Comparison of ENCODE assay signal across 2 cellular contexts in the genomic region with DNA sequence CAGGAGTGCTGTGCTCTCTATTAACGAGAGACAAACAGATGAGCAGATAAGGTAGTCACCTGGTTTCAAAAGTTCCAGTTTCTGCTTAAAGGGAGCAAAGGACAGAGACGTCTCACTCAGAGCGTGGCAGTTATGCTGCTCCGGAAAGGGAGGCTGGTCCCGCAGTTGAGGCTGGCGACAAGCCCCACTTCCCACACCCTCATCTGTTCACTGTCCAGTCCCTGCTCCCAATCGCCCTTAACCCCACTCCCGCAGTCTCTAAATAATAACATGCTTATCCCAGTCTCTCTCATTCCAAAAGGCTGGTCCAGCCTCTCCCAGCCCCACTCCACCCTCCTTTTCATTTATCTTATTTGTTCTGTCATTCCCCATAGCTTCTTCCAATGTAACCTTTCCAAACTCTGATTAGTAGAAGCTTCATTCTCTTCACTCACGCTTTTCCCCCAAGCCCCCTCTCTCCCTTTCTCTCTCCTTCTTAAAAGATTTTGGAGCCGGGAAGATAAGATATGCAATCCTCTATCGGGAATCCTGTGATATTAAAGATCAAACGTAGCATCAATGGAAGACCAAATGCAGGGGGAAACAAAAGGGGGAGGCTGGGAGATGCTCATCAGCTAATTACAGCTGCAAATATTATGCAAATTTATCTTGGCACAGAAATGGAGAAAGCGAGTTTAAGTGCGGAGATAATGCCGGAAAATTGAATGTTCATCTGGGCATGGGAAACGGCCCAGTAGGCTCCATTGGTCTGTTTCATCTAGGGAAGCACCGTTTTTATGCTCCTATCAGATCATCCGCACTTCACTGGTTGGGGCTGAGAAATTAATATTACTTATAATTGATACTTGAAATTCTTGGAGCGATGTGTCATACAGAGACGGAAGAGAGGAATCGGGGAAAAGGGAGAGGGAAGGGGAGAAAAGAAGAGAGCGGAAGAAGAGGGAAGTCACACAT.
TF ChIP-seq lines count a peak whose summit lies in the region.

No MANE protein-coding gene starts in this region.

TF ChIP-seq in GM12878, 131 proteins besides CTCF, POLR2A, EP300 and RAD21:
- TF ChIP-seq HDAC2 (IDR thresholded peaks at IDR 0.05) (no peak), SUZ12 (IDR thresholded peaks at IDR 0.05; ENCODE audit: unreplicated experiment) (peak; percentile 0)

TF ChIP-seq in WTC11, 78 proteins besides CTCF, POLR2A, EP300 and RAD21:
- TF ChIP-seq, protein P1, sequence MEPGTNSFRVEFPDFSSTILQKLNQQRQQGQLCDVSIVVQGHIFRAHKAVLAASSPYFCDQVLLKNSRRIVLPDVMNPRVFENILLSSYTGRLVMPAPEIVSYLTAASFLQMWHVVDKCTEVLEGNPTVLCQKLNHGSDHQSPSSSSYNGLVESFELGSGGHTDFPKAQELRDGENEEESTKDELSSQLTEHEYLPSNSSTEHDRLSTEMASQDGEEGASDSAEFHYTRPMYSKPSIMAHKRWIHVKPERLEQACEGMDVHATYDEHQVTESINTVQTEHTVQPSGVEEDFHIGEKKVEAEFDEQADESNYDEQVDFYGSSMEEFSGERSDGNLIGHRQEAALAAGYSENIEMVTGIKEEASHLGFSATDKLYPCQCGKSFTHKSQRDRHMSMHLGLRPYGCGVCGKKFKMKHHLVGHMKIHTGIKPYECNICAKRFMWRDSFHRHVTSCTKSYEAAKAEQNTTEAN (CRISPR knock-in tag; IDR thresholded peaks at IDR 0.05) = no peak
- TF ChIP-seq, protein P2, sequence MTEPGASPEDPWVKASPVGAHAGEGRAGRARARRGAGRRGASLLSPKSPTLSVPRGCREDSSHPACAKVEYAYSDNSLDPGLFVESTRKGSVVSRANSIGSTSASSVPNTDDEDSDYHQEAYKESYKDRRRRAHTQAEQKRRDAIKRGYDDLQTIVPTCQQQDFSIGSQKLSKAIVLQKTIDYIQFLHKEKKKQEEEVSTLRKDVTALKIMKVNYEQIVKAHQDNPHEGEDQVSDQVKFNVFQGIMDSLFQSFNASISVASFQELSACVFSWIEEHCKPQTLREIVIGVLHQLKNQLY (CRISPR knock-in tag; IDR thresholded peaks at IDR 0.05) = no peak
- TF ChIP-seq, protein P3, sequence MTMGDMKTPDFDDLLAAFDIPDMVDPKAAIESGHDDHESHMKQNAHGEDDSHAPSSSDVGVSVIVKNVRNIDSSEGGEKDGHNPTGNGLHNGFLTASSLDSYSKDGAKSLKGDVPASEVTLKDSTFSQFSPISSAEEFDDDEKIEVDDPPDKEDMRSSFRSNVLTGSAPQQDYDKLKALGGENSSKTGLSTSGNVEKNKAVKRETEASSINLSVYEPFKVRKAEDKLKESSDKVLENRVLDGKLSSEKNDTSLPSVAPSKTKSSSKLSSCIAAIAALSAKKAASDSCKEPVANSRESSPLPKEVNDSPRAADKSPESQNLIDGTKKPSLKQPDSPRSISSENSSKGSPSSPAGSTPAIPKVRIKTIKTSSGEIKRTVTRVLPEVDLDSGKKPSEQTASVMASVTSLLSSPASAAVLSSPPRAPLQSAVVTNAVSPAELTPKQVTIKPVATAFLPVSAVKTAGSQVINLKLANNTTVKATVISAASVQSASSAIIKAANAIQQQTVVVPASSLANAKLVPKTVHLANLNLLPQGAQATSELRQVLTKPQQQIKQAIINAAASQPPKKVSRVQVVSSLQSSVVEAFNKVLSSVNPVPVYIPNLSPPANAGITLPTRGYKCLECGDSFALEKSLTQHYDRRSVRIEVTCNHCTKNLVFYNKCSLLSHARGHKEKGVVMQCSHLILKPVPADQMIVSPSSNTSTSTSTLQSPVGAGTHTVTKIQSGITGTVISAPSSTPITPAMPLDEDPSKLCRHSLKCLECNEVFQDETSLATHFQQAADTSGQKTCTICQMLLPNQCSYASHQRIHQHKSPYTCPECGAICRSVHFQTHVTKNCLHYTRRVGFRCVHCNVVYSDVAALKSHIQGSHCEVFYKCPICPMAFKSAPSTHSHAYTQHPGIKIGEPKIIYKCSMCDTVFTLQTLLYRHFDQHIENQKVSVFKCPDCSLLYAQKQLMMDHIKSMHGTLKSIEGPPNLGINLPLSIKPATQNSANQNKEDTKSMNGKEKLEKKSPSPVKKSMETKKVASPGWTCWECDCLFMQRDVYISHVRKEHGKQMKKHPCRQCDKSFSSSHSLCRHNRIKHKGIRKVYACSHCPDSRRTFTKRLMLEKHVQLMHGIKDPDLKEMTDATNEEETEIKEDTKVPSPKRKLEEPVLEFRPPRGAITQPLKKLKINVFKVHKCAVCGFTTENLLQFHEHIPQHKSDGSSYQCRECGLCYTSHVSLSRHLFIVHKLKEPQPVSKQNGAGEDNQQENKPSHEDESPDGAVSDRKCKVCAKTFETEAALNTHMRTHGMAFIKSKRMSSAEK (CRISPR knock-in tag; IDR thresholded peaks at IDR 0.05; ENCODE audit: borderline replicate concordance) = no peak
- TF ChIP-seq MYBL2 (CRISPR knock-in tag; IDR thresholded peaks at IDR 0.05) (no peak), ZNF219 (CRISPR knock-in tag; IDR thresholded peaks at IDR 0.05; ENCODE audit: borderline replicate concordance) (no peak), ZNF671 (CRISPR knock-in tag; IDR thresholded peaks at IDR 0.05) (no peak), FOXK1 (CRISPR knock-in tag; IDR thresholded peaks at IDR 0.05) (no peak), OVOL2 (CRISPR knock-in tag; IDR thresholded peaks at IDR 0.05; ENCODE audit: borderline replicate concordance) (no peak)
- TF ChIP-seq, protein P4, sequence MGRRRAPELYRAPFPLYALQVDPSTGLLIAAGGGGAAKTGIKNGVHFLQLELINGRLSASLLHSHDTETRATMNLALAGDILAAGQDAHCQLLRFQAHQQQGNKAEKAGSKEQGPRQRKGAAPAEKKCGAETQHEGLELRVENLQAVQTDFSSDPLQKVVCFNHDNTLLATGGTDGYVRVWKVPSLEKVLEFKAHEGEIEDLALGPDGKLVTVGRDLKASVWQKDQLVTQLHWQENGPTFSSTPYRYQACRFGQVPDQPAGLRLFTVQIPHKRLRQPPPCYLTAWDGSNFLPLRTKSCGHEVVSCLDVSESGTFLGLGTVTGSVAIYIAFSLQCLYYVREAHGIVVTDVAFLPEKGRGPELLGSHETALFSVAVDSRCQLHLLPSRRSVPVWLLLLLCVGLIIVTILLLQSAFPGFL (CRISPR knock-in tag; IDR thresholded peaks at IDR 0.05; ENCODE audit: borderline replicate concordance) = no peak
